In genomic region chr22:36913431-36914382, GRCh38 we compare ENCODE assay signal across 9 cellular contexts. TPM values are rescaled to one million over a fixed set of nuclear protein-coding genes. Genes with fewer than 3 reads are reported as not detected.
DNase-seq lines count a peak whose midpoint lies in the region; ATAC-seq and TF ChIP-seq lines count a peak whose summit lies in the region.
"Had no signal": no experiment of that assay in that cellular context is flagged by ENCODE, and none has a peak within 500 bp of the region (broad histone marks: within the 10 kb centered on the region; RNA-seq: fewer than 3 reads in every experiment).

CSF2RB (plus strand) TSS chr22:36913628; CDS start chr22:36922208, 8,580 bp downstream.

- H3K4me3 ChIP-seq in Caco-2 (ENCODE audit: low read depth, low read length): no peak within 1 kb of the TSS

- in situ Hi-C loops in KBM-7 (cut with MboI; ENCODE audit: low pct_unique_long_range_greater_than_20kb, low sequenced_read_pairs): no loop called here

- no TSS peak for BruUV-seq in Caco-2 (replicated peaks; lab: Mats Ljungman, UMichigan)

- H3K4me1 ChIP-seq in Caco-2: no peaks in the 10 kb centered on the region

- H3K4me3 Mint-ChIP-seq in dendritic cell treated with granulocyte-macrophage colony-stimulating factor and Interleukin-4, amounts not matched to agents 40 ng/mL and 50 ng/mL, for 4 days: peak within 1 kb of the TSS; percentile 92
- peak within 1 kb of the TSS; percentile 10 to 61 (median 48) for H3K4me3 Mint-ChIP-seq in nephron
- no peak within 1 kb of the TSS for H3K4me3 Mint-ChIP-seq in Caco-2 (ENCODE audit: unreplicated experiment)

- TF ChIP-seq CTCF in nephron (IDR thresholded peaks at IDR 0.05; ENCODE audit: unreplicated experiment in 3 of 3) (no peak), Caco-2 (IDR thresholded peaks at IDR 0.05; ENCODE audit: insufficient read depth in 1 of 2, low read depth in 1 of 2, low read length in 1 of 2, severe bottlenecking in 1 of 2, unreplicated experiment in 1 of 2) (no peak)

- no peaks in the 10 kb centered on the region for H3K27me3 Mint-ChIP-seq in dendritic cell treated with granulocyte-macrophage colony-stimulating factor and Interleukin-4, amounts not matched to agents 40 ng/mL and 50 ng/mL, for 4 days
- H3K27me3 Mint-ChIP-seq in nephron (ENCODE audit: low read depth) (peaks cover 27% of the 10 kb centered on the region), Caco-2 (ENCODE audit: insufficient read depth, unreplicated experiment) (peaks cover 21% of the 10 kb centered on the region)

- peaks cover 44% of the 10 kb centered on the region for H3K36me3 Mint-ChIP-seq in dendritic cell treated with granulocyte-macrophage colony-stimulating factor and Interleukin-4, amounts not matched to agents 40 ng/mL and 50 ng/mL, for 4 days (ENCODE audit: low read depth)
- H3K36me3 Mint-ChIP-seq in nephron (ENCODE audit: low read depth): no peaks in the 10 kb centered on the region
- H3K36me3 Mint-ChIP-seq in Caco-2 (ENCODE audit: insufficient read depth, unreplicated experiment): peaks cover 5% of the 10 kb centered on the region

- no peaks in the 10 kb centered on the region for H3K9me3 ChIP-seq in Caco-2

- POLR2A ChIA-PET in Caco-2 (lab: Charles Lee): no interaction called here

- no peaks in the 10 kb centered on the region for H3K36me3 ChIP-seq in Caco-2 (ENCODE audit: control insufficient read depth, insufficient read depth, low read length)

- H3K9me3 Mint-ChIP-seq in dendritic cell treated with granulocyte-macrophage colony-stimulating factor and Interleukin-4, amounts not matched to agents 40 ng/mL and 50 ng/mL, for 4 days: no peaks in the 10 kb centered on the region
- H3K9me3 Mint-ChIP-seq in nephron (no peaks in the 10 kb centered on the region), Caco-2 (ENCODE audit: unreplicated experiment) (no peaks in the 10 kb centered on the region)

- H3K27me3 ChIP-seq in Caco-2 (replicated peaks; ENCODE audit: control insufficient read depth, insufficient read depth, low read length): no peaks in the 10 kb centered on the region

- CTCF ChIA-PET in Caco-2 (lab: Charles Lee): no interaction called here

- intact Hi-C loops in dendritic cell treated with granulocyte-macrophage colony-stimulating factor and Interleukin-4, amounts not matched to agents 40 ng/mL and 50 ng/mL, for 4 days (cut with micrococcal nuclease): loop anchor here (2.0 to 5.0 kb wide), 2 partner anchors 57 to 64 kb away; no protein-coding TSS in a partner anchor
- intact Hi-C loops in Caco-2 (cut with micrococcal nuclease; ENCODE audit: unreplicated experiment): no loop called here

- ATAC-seq in GM21723 (IDR thresholded peaks at IDR 0.05; ENCODE audit: unreplicated experiment): no peak
- ATAC-seq in stimulated activated naive CD8-positive, alpha-beta T cell treated with anti-CD3 and anti-CD28 coated beads, Interleukin-15, Interleukin-2, amounts not matched to agents 100 U/mL and 50 U/mL, for 24 hours: no peak

- peak within 1 kb of the TSS; percentile 93 for H3K27ac Mint-ChIP-seq in dendritic cell treated with granulocyte-macrophage colony-stimulating factor and Interleukin-4, amounts not matched to agents 40 ng/mL and 50 ng/mL, for 4 days
- H3K27ac Mint-ChIP-seq in nephron (peak within 1 kb of the TSS; percentile 8 to 47 (median 40)), Caco-2 (ENCODE audit: unreplicated experiment) (no peak within 1 kb of the TSS)

- DNase-seq in GF-D8 (lab: John Stamatoyannopoulos, UW) (peak; percentile 91), KBM-7 (peak; percentile 91), Caco-2 (no peak), NCI-H128 (lab: John Stamatoyannopoulos, UW; ENCODE audit: unreplicated experiment) (no peak)
- DNase-seq in stimulated activated naive CD8-positive, alpha-beta T cell treated with anti-CD3 and anti-CD28 coated beads, Interleukin-15, Interleukin-2, amounts not matched to agents 100 U/mL and 50 U/mL, for 24 hours: no peak
- DNase-seq: NCI-H510A had no signal

- peaks cover 63% of the 10 kb centered on the region for H3K4me1 Mint-ChIP-seq in dendritic cell treated with granulocyte-macrophage colony-stimulating factor and Interleukin-4, amounts not matched to agents 40 ng/mL and 50 ng/mL, for 4 days (ENCODE audit: low read depth)
- H3K4me1 Mint-ChIP-seq in nephron: no peaks in the 10 kb centered on the region
- no peaks in the 10 kb centered on the region for H3K4me1 Mint-ChIP-seq in Caco-2 (ENCODE audit: low read depth, unreplicated experiment)

RNA-seq across cellular contexts. Expression of gene CSF2RB, which starts in this region (rescaled TPM):
- total RNA-seq in Caco-2 (2022): not detected in 2 replicates

Comparison
In these comparisons a context has a peak if more than half of its experiments do, and no peak if none do; other contexts are left out.
1. DNase-seq: peak in GF-D8 (single experiment) and KBM-7 (single experiment); none in Caco-2 (0 of 2), stimulated activated naive CD8-positive, alpha-beta T cell treated with anti-CD3 and anti-CD28 coated beads, Interleukin-15, Interleukin-2, amounts not matched to agents 100 U/mL and 50 U/mL, for 24 hours (single experiment) and NCI-H128 (single experiment).